In the genomic region with DNA sequence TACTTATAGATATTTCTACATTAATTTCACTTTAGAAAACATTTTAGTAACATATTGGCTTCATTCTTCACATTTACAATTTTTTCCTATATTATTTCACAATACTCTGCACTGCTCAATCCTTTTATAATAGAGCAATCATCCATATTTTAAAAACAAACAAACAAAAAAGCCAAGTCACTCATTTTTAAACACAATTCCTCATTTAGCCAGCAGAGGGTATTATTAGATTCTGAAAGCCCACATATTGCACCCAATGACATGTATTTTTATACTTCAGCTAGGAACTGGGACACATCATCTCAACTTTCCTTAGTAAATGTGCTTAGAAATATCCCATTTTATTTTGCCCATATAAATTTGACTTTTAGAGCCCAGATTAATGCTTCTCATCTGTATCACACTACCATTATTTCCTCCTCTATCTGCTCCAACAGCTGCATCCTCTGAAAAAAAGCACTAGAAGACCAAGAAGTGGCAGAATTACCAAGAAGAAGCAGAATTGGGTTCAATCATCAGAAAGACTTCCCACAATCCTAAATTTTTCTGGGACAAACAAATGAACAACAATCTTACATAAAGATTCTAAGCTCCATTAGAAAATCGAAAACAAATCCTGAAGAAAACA, we compare ENCODE assay signal across 8 cellular contexts.
A peak's percentile ranks its signal among the peaks of the same experiment; 100 is the strongest.
DNase-seq lines count a peak whose midpoint lies in the region; ATAC-seq, FAIRE-seq and TF ChIP-seq lines count a peak whose summit lies in the region.

No MANE protein-coding gene starts in this region.

- no peak overlapping the region for H3K4me3 ChIP-seq in fibroblast of pulmonary artery (replicated peaks; ENCODE audit: low read depth, low read length)

- peak; percentile 57 for TF ChIP-seq CTCF in fibroblast of pulmonary artery (IDR thresholded peaks at IDR 0.05; ENCODE audit: low read length, missing control alignments)

- ATAC-seq in GM18907 (IDR thresholded peaks at IDR 0.05; ENCODE audit: unreplicated experiment): peak; percentile 68
- no peak for ATAC-seq in stimulated activated memory B cell treated with anti-CD40 and anti-IgM and Interleukin-4, amounts not matched to agents 10 μg/mL and 1 μg/mL and 100 μg/mL, for 72 hours

- no peak overlapping the region for H3K4me3 Mint-ChIP-seq in stimulated activated memory B cell treated with anti-CD40 and anti-IgM and Interleukin-4, amounts not matched to agents 10 μg/mL and 1 μg/mL and 100 μg/mL, for 72 hours

- DNase-seq in AG08395 (ENCODE audit: low spot score) (peak; percentile 6), RCC 7860 (ENCODE audit: low spot score) (peak; percentile 44), fibroblast of pulmonary artery (ENCODE audit: low read depth) (peak; percentile 57), putamen (ENCODE audit: low spot score) (peak; percentile 67), HuH-7.5 (ENCODE audit: low spot score) (no peak), NCI-H446 treated with DMSO at 0.1 percent for 48 hours (lab: John Stamatoyannopoulos, UW) (no peak)

- no peaks in the 10 kb centered on the region for H3K4me1 Mint-ChIP-seq in stimulated activated memory B cell treated with anti-CD40 and anti-IgM and Interleukin-4, amounts not matched to agents 10 μg/mL and 1 μg/mL and 100 μg/mL, for 72 hours

- H3K9me3 Mint-ChIP-seq in stimulated activated memory B cell treated with anti-CD40 and anti-IgM and Interleukin-4, amounts not matched to agents 10 μg/mL and 1 μg/mL and 100 μg/mL, for 72 hours: no peaks in the 10 kb centered on the region

- no peaks in the 10 kb centered on the region for H3K36me3 Mint-ChIP-seq in stimulated activated memory B cell treated with anti-CD40 and anti-IgM and Interleukin-4, amounts not matched to agents 10 μg/mL and 1 μg/mL and 100 μg/mL, for 72 hours

- no peak overlapping the region for H3K27ac Mint-ChIP-seq in stimulated activated memory B cell treated with anti-CD40 and anti-IgM and Interleukin-4, amounts not matched to agents 10 μg/mL and 1 μg/mL and 100 μg/mL, for 72 hours

- H3K27me3 Mint-ChIP-seq in stimulated activated memory B cell treated with anti-CD40 and anti-IgM and Interleukin-4, amounts not matched to agents 10 μg/mL and 1 μg/mL and 100 μg/mL, for 72 hours: peaks cover 5% of the 10 kb centered on the region

- peak; percentile 68 for FAIRE-seq in RCC 7860 (lab: Jason Lieb, UNC)

Comparison
In these comparisons a context has a peak if more than half of its experiments do, and no peak if none do; other contexts are left out.
1. DNase-seq: peak in AG08395 (single experiment), RCC 7860 (single experiment), fibroblast of pulmonary artery (single experiment) and putamen (single experiment); none in HuH-7.5 (single experiment) and NCI-H446 treated with DMSO at 0.1 percent for 48 hours (single experiment).